In the genomic region with DNA sequence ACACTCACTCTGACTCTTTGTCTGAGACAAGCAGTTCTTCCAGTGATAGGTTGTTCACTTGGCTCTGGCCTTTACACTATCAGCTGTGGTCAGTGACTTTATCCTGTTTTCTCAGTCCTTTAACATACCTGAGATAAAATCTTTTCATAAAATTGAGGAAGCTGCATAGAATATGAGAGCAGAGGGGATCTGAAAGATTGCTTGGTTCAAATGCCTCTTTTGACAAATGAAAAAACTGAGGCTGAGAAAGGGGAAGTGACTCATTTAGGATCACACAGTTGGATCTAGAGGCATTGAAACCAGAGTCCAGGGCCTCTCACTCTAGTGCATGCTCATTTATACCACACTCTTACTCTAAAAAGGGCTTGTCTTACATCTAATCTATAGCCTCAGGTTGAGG, we compare ENCODE assay signal across 12 cellular contexts.
DNase-seq lines count a peak whose midpoint lies in the region; ATAC-seq, FAIRE-seq and TF ChIP-seq lines count a peak whose summit lies in the region.
"Had no signal": no experiment of that assay in that cellular context is flagged by ENCODE, and none has a peak within 500 bp of the region (broad histone marks: within the 10 kb centered on the region; RNA-seq: fewer than 3 reads in every experiment).

No MANE protein-coding gene starts in this region.

- H4K20me1 ChIP-seq in endothelial cell of umbilical vein (replicated peaks; ENCODE audit: control insufficient read depth, extremely low read depth, insufficient read depth, low read length), result no peaks in the 10 kb centered on the region

- no peaks in the 10 kb centered on the region for H3K36me3 Mint-ChIP-seq in activated CD8-positive, alpha-beta T cell treated with anti-CD3 and anti-CD28 coated beads, Interleukin-2, amount 10 ng/mL, durations not matched to agents 7 days and 5 days (ENCODE audit: low read depth)

- H3K9ac ChIP-seq in endothelial cell of umbilical vein (replicated peaks; ENCODE audit: extremely low read depth, insufficient read depth, low read length), result no peak overlapping the region

- H3K4me1 Mint-ChIP-seq in activated CD8-positive, alpha-beta T cell treated with anti-CD3 and anti-CD28 coated beads, Interleukin-2, amount 10 ng/mL, durations not matched to agents 7 days and 5 days (ENCODE audit: low read depth), result no peaks in the 10 kb centered on the region

- no peak overlapping the region for H3K4me3 Mint-ChIP-seq in activated CD8-positive, alpha-beta T cell treated with anti-CD3 and anti-CD28 coated beads, Interleukin-2, amount 10 ng/mL, durations not matched to agents 7 days and 5 days
- H3K4me3 Mint-ChIP-seq: stimulated activated naive CD8-positive, alpha-beta T cell treated with anti-CD3 and anti-CD28 coated beads, Interleukin-15, Interleukin-2, amounts not matched to agents 100 ng/mL and 50 ng/mL, for 24 hours had no signal

- H3K4me3 ChIP-seq in endothelial cell of umbilical vein (replicated peaks in 1 of 3; ENCODE audit: insufficient read depth in 1 of 3, low read depth in 1 of 3, low read length in 3 of 3), result no peak overlapping the region

- POLR2A ChIA-PET in endothelial cell of umbilical vein (lab: Charles Lee), result no interaction called here
- POLR2A ChIA-PET in activated CD8-positive, alpha-beta T cell treated with anti-CD3 and anti-CD28 coated beads, Interleukin-2, amount 10 ng/mL, durations not matched to agents 7 days and 5 days (lab: Charles Lee), result no interaction called here

- DNase-seq in MV-4-11 (lab: John Stamatoyannopoulos, UW), result peak; percentile 44
- peak; percentile 86 for DNase-seq in endothelial cell of umbilical vein (ENCODE audit: low read depth, low spot score)
- DNase-seq in activated CD8-positive, alpha-beta T cell treated with anti-CD3 and anti-CD28 coated beads, Interleukin-2, amount 10 ng/mL, durations not matched to agents 7 days and 5 days, result no peak
- no peak for DNase-seq in DMS79 (lab: John Stamatoyannopoulos, UW)
- no peak for DNase-seq in DMS153 (lab: John Stamatoyannopoulos, UW)
- no peak for DNase-seq in activated CD4-positive, alpha-beta T cell treated with anti-CD3 and anti-CD28 coated beads for 48 hours
- DNase-seq: hypothalamus, IMR-90 had no signal

- peak; percentile 18 for FAIRE-seq in endothelial cell of umbilical vein (lab: Jason Lieb, UNC)

- no peaks in the 10 kb centered on the region for H3K9me3 Mint-ChIP-seq in activated CD8-positive, alpha-beta T cell treated with anti-CD3 and anti-CD28 coated beads, Interleukin-2, amount 10 ng/mL, durations not matched to agents 7 days and 5 days (ENCODE audit: insufficient read depth)

- H3K36me3 ChIP-seq in endothelial cell of umbilical vein (ENCODE audit: control insufficient read depth in 2 of 2, extremely low read depth in 1 of 2, insufficient read depth in 2 of 2, low read length in 2 of 2), result no peaks in the 10 kb centered on the region

- no TSS peak for BruUV-seq in endothelial cell of umbilical vein (replicated peaks; lab: Mats Ljungman, UMichigan)

- CTCF ChIA-PET in endothelial cell of umbilical vein (lab: Charles Lee), result no interaction called here
- CTCF ChIA-PET in activated CD8-positive, alpha-beta T cell treated with anti-CD3 and anti-CD28 coated beads, Interleukin-2, amount 10 ng/mL, durations not matched to agents 7 days and 5 days (lab: Charles Lee), result no interaction called here

- H3K79me2 ChIP-seq in endothelial cell of umbilical vein (ENCODE audit: control insufficient read depth, insufficient read depth, low read length), result no peaks in the 10 kb centered on the region

- no peak overlapping the region for H3K4me2 ChIP-seq in endothelial cell of umbilical vein (ENCODE audit: insufficient read depth, low read length)

- H3K9me1 ChIP-seq in endothelial cell of umbilical vein (replicated peaks; ENCODE audit: control insufficient read depth, extremely low read depth, insufficient read depth, low read length), result no peaks in the 10 kb centered on the region

- intact Hi-C loops in endothelial cell of umbilical vein (cut with micrococcal nuclease), result loop anchor here (1.0 kb wide), 1 partner anchor 8 kb away; no protein-coding TSS in a partner anchor

- ATAC-seq in GM18868 (IDR thresholded peaks at IDR 0.05; ENCODE audit: unreplicated experiment) (peak; percentile 94), HG02884 (IDR thresholded peaks at IDR 0.05; ENCODE audit: unreplicated experiment) (peak; percentile 72)
- ATAC-seq in activated CD8-positive, alpha-beta T cell treated with anti-CD3 and anti-CD28 coated beads, Interleukin-2, amount 10 ng/mL, durations not matched to agents 7 days and 5 days, result no peak
- ATAC-seq: SK-N-SH treated with all-trans-retinoic acid at 6 μM for 48 hours had no signal

- H2AFZ ChIP-seq in endothelial cell of umbilical vein (ENCODE audit: low read depth, low read length), result no peak overlapping the region

- no peak overlapping the region for H3K27ac Mint-ChIP-seq in activated CD8-positive, alpha-beta T cell treated with anti-CD3 and anti-CD28 coated beads, Interleukin-2, amount 10 ng/mL, durations not matched to agents 7 days and 5 days
- H3K27ac Mint-ChIP-seq: stimulated activated naive CD8-positive, alpha-beta T cell treated with anti-CD3 and anti-CD28 coated beads, Interleukin-15, Interleukin-2, amounts not matched to agents 100 ng/mL and 50 ng/mL, for 24 hours had no signal

- H3K27me3 ChIP-seq in endothelial cell of umbilical vein (ENCODE audit: control insufficient read depth in 2 of 2, insufficient read depth in 2 of 2, low read length in 2 of 2), result peaks cover 0 to 1% of the 10 kb centered on the region in 2 experiments

- peaks cover 11% of the 10 kb centered on the region for H3K4me1 ChIP-seq in endothelial cell of umbilical vein (ENCODE audit: control insufficient read depth, extremely low read depth, insufficient read depth, low read length)

- no peaks in the 10 kb centered on the region for H3K27me3 Mint-ChIP-seq in activated CD8-positive, alpha-beta T cell treated with anti-CD3 and anti-CD28 coated beads, Interleukin-2, amount 10 ng/mL, durations not matched to agents 7 days and 5 days (ENCODE audit: low read depth)
- H3K27me3 Mint-ChIP-seq: stimulated activated naive CD8-positive, alpha-beta T cell treated with anti-CD3 and anti-CD28 coated beads, Interleukin-15, Interleukin-2, amounts not matched to agents 100 ng/mL and 50 ng/mL, for 24 hours had no signal

- dilution Hi-C loops in endothelial cell of umbilical vein (cut with MboI; ENCODE audit: extremely low pct_ligation_motif_present, low sequenced_read_pairs), result no loop called here

- H3K27ac ChIP-seq in endothelial cell of umbilical vein (ENCODE audit: insufficient read depth, low read depth, low read length), result no peak overlapping the region

- TF ChIP-seq CTCF in endothelial cell of umbilical vein (IDR thresholded peaks at IDR 0.05; ENCODE audit: extremely low read depth in 1 of 2, insufficient read depth in 1 of 2, low read depth in 1 of 2, low read length in 2 of 2), result no peak

- H3K9me3 ChIP-seq in endothelial cell of umbilical vein (replicated peaks; ENCODE audit: control insufficient read depth, insufficient read depth, low read length), result no peaks in the 10 kb centered on the region

- TF ChIP-seq POLR2A in endothelial cell of umbilical vein (IDR thresholded peaks at IDR 0.05; ENCODE audit: low read depth, low read length), result no peak

TF ChIP-seq in endothelial cell of umbilical vein, 7 proteins besides CTCF, POLR2A, EP300 and RAD21:
- TF ChIP-seq MYC (IDR thresholded peaks at IDR 0.05; ENCODE audit: low read depth, low read length) (no peak), JUN (IDR thresholded peaks at IDR 0.05; ENCODE audit: borderline replicate concordance, insufficient read depth, insufficient read length, low read depth) (peak; percentile 45), GATA2 (IDR thresholded peaks at IDR 0.05; ENCODE audit: insufficient read depth, insufficient read length, low read depth, low read length) (peak; percentile 75), FOS (IDR thresholded peaks at IDR 0.05; ENCODE audit: borderline replicate concordance, insufficient read depth, low read length) (peak; percentile 55)

Comparison
In these comparisons a context has a peak if more than half of its experiments do, and no peak if none do; other contexts are left out.
1. DNase-seq: peak in MV-4-11 (single experiment) and endothelial cell of umbilical vein (single experiment); none in activated CD8-positive, alpha-beta T cell treated with anti-CD3 and anti-CD28 coated beads, Interleukin-2, amount 10 ng/mL, durations not matched to agents 7 days and 5 days (single experiment), DMS79 (single experiment), DMS153 (single experiment) and activated CD4-positive, alpha-beta T cell treated with anti-CD3 and anti-CD28 coated beads for 48 hours (single experiment).